In genomic region chr17:45398800-45399199, GRCh38 we compare ENCODE assay signal across 22 cellular contexts. TPM values are rescaled to one million over a fixed set of nuclear protein-coding genes. Genes with fewer than 3 reads are reported as not detected.
DNase-seq lines count a peak whose midpoint lies in the region; ATAC-seq, FAIRE-seq and TF ChIP-seq lines count a peak whose summit lies in the region.
"Had no signal": no experiment of that assay in that cellular context is flagged by ENCODE, and none has a peak within 500 bp of the region (broad histone marks: within the 10 kb centered on the region; RNA-seq: fewer than 3 reads in every experiment).

No MANE protein-coding gene starts in this region.

- no peaks in the 10 kb centered on the region for H3K9me3 Mint-ChIP-seq in central memory CD8-positive, alpha-beta T cell
- H3K9me3 Mint-ChIP-seq: activated T-cell treated with anti-CD3 and anti-CD28 coated beads, Interleukin-2, amount 50 U/mL, for 72 hours; T-helper 1 cell treated with Interleukin-12 subunit alpha and Interleukin-12 subunit beta and Interleukin-4 antibody, amounts not matched to agents 30 μg/mL and 1 μg/mL, for 36 hours had no signal

- H3K79me1 ChIP-seq in mesendoderm (ENCODE audit: low read length) = no peaks in the 10 kb centered on the region
- H3K79me1 ChIP-seq in trophoblast cell (ENCODE audit: low read length) = no peaks in the 10 kb centered on the region

- no peak for TF ChIP-seq CTCF in GM13977 (IDR thresholded peaks at IDR 0.05; ENCODE audit: extremely low read depth, insufficient read depth, missing control alignments)

- H3K18ac ChIP-seq in mesendoderm (ENCODE audit: low read length) (no peak overlapping the region), trophoblast cell (ENCODE audit: low read length) (no peak overlapping the region)

- no peak overlapping the region for H3K56ac ChIP-seq in mesendoderm (ENCODE audit: low read length)

- H4K5ac ChIP-seq in mesendoderm (ENCODE audit: low read length) = no peak overlapping the region

- H2BK5ac ChIP-seq in mesendoderm (ENCODE audit: low read length) (no peak overlapping the region), trophoblast cell (ENCODE audit: low read depth, low read length, poor library complexity) (no peak overlapping the region)

- H4K8ac ChIP-seq in mesendoderm (ENCODE audit: low read depth, low read length) (no peak overlapping the region), trophoblast cell (ENCODE audit: low read depth, low read length) (no peak overlapping the region)

- H3K79me2 ChIP-seq in mesendoderm (ENCODE audit: control insufficient read depth, insufficient read depth, low read length) (no peaks in the 10 kb centered on the region), trophoblast cell (ENCODE audit: control insufficient read depth, insufficient read depth, low read length, poor library complexity) (no peaks in the 10 kb centered on the region)

- no peak overlapping the region for H3K4ac ChIP-seq in mesendoderm (ENCODE audit: low read depth, low read length)
- no peak overlapping the region for H3K4ac ChIP-seq in trophoblast cell (ENCODE audit: low read depth, low read length)

- H3K36me3 ChIP-seq in mesendoderm (ENCODE audit: control insufficient read depth, insufficient read depth, low read length) (peaks cover 1% of the 10 kb centered on the region), trophoblast cell (ENCODE audit: control insufficient read depth in 1 of 2, insufficient read depth in 2 of 2, low read length in 2 of 2) (peaks cover 10 to 17% of the 10 kb centered on the region in 2 experiments)
- H3K36me3 ChIP-seq: right lobe of liver, SJCRH30 had no signal

- peak overlapping the region; percentile 13 for H3K27ac Mint-ChIP-seq in central memory CD8-positive, alpha-beta T cell (ENCODE audit: low read depth)
- H3K27ac Mint-ChIP-seq: activated T-cell treated with anti-CD3 and anti-CD28 coated beads, Interleukin-2, amount 50 U/mL, for 72 hours; T-helper 1 cell treated with Interleukin-12 subunit alpha and Interleukin-12 subunit beta and Interleukin-4 antibody, amounts not matched to agents 30 μg/mL and 1 μg/mL, for 36 hours had no signal

- H3K27ac ChIP-seq in mesendoderm (ENCODE audit: low read depth, low read length) (no peak overlapping the region), trophoblast cell (ENCODE audit: low read depth, low read length) (no peak overlapping the region)
- H3K27ac ChIP-seq: esophagus muscularis mucosa, right lobe of liver, SJCRH30, transverse colon had no signal

- DNase-seq in GM13977 (ENCODE audit: low spot score) = peak; percentile 17
- no peak for DNase-seq in HTR-8/SVneo (ENCODE audit: insufficient read length, low spot score)
- no peak for DNase-seq in central memory CD8-positive, alpha-beta T cell (ENCODE audit: low spot score in 2 of 2)
- DNase-seq in mesendoderm = peak; percentile 45
- no peak for DNase-seq in activated CD4-positive, CD25-positive, alpha-beta regulatory T cell treated with anti-CD3 and anti-CD28 coated beads, Interleukin-2, amount 50 U/mL, for 72 hours
- no peak for DNase-seq in NCI-H1048 (lab: John Stamatoyannopoulos, UW)
- DNase-seq in trophoblast cell = no peak
- DNase-seq: activated T-cell treated with anti-CD3 and anti-CD28 coated beads, Interleukin-2, amount 50 U/mL, for 72 hours; caudate nucleus; effector CD8-positive, alpha-beta T cell; NCI-H1436; NCI-H2171; NCI-H526 treated with DMSO at 0.1 percent for 48 hours; OCI-M1; right lobe of liver; SJCRH30; stimulated activated naive CD4-positive, alpha-beta T cell; transverse colon had no signal

- H3K9me3 ChIP-seq in trophoblast cell (ENCODE audit: insufficient read depth, low read depth, low read length) = peaks cover 2% of the 10 kb centered on the region
- H3K9me3 ChIP-seq: esophagus muscularis mucosa, right lobe of liver, SJCRH30, transverse colon had no signal

- peaks cover 41% of the 10 kb centered on the region for H3K36me3 Mint-ChIP-seq in central memory CD8-positive, alpha-beta T cell (ENCODE audit: insufficient read depth)

- H3K4me2 ChIP-seq in mesendoderm (ENCODE audit: low read length) (no peak overlapping the region), trophoblast cell (ENCODE audit: low read length) (no peak overlapping the region)

- H3K27me3 ChIP-seq in mesendoderm (ENCODE audit: insufficient read depth, low read length, poor library complexity) = no peaks in the 10 kb centered on the region
- H3K27me3 ChIP-seq in trophoblast cell (ENCODE audit: insufficient read depth, low read length) = no peaks in the 10 kb centered on the region
- H3K27me3 ChIP-seq: right lobe of liver, SJCRH30, transverse colon had no signal

- no peak overlapping the region for H3K14ac ChIP-seq in trophoblast cell (ENCODE audit: low read length)

- H2BK12ac ChIP-seq in trophoblast cell (ENCODE audit: low read length) = no peak overlapping the region

- H2BK120ac ChIP-seq in mesendoderm (ENCODE audit: low read depth, low read length) (no peak overlapping the region), trophoblast cell (ENCODE audit: insufficient read depth, low read length, poor library complexity) (no peak overlapping the region)

- H3K23ac ChIP-seq in mesendoderm (ENCODE audit: low read length) (no peak overlapping the region), trophoblast cell (ENCODE audit: low read length) (no peak overlapping the region)

- H4K12ac ChIP-seq in trophoblast cell (ENCODE audit: low read depth, low read length) = no peak overlapping the region

- H3K4me1 ChIP-seq in mesendoderm (ENCODE audit: control insufficient read depth, low read depth, low read length) (peaks cover 3% of the 10 kb centered on the region), trophoblast cell (ENCODE audit: control insufficient read depth in 1 of 2, insufficient read depth in 2 of 2, low read length in 2 of 2) (no peaks in the 10 kb centered on the region)

- ATAC-seq in central memory CD8-positive, alpha-beta T cell (replicated peaks; ENCODE audit: extremely low read depth, poor library complexity, severe bottlenecking) = no peak
- ATAC-seq: activated T-cell treated with anti-CD3 and anti-CD28 coated beads, Interleukin-2, amount 50 U/mL, for 72 hours; left lobe of liver; right lobe of liver had no signal

- no peaks in the 10 kb centered on the region for H3K4me1 Mint-ChIP-seq in central memory CD8-positive, alpha-beta T cell

- no CpG with 5 or more reads among the region's 5 CpGs for WGBS in mesendoderm (ENCODE audit: extremely low coverage, insufficient coverage, low lambda C conversion rate)
- no CpG with 5 or more reads among the region's 5 CpGs for WGBS in trophoblast cell (ENCODE audit: extremely low coverage, insufficient coverage, insufficient read length)

- H2AFZ ChIP-seq in trophoblast cell (ENCODE audit: insufficient read depth, low read length, poor library complexity) = no peak overlapping the region

- in situ Hi-C loops in GM13977 (cut with MboI; ENCODE audit: low pct_unique_long_range_greater_than_20kb, low sequenced_read_pairs, unreplicated experiment) = no loop called here

- no peak overlapping the region for H4K91ac ChIP-seq in trophoblast cell (ENCODE audit: low read depth, low read length)

- no peaks in the 10 kb centered on the region for H3K27me3 Mint-ChIP-seq in central memory CD8-positive, alpha-beta T cell

- H3K9ac ChIP-seq in mesendoderm (ENCODE audit: low read length) = no peak overlapping the region
- H3K9ac ChIP-seq in trophoblast cell (ENCODE audit: low read length) = no peak overlapping the region

- no peak overlapping the region for H2BK15ac ChIP-seq in mesendoderm (replicated peaks; ENCODE audit: low read depth)

- H2AK5ac ChIP-seq in mesendoderm (ENCODE audit: low read length) = no peak overlapping the region
- no peak overlapping the region for H2AK5ac ChIP-seq in trophoblast cell (ENCODE audit: low read length)

- FAIRE-seq in HTR-8/SVneo (lab: Jason Lieb, UNC) = peak; percentile 84
- FAIRE-seq: D721Med had no signal

- no peak overlapping the region for H3K4me3 ChIP-seq in mesendoderm (ENCODE audit: low read length)
- H3K4me3 ChIP-seq in trophoblast cell (ENCODE audit: low read depth, low read length) = no peak overlapping the region
- H3K4me3 ChIP-seq: esophagus muscularis mucosa, right lobe of liver, SJCRH30, transverse colon had no signal

- no peak overlapping the region for H3K4me3 Mint-ChIP-seq in central memory CD8-positive, alpha-beta T cell
- H3K4me3 Mint-ChIP-seq: activated T-cell treated with anti-CD3 and anti-CD28 coated beads, Interleukin-2, amount 50 U/mL, for 72 hours; T-helper 1 cell treated with Interleukin-12 subunit alpha and Interleukin-12 subunit beta and Interleukin-4 antibody, amounts not matched to agents 30 μg/mL and 1 μg/mL, for 36 hours had no signal

RNA-seq across cellular contexts. Expression of gene ARHGAP27, which starts 33.9 kb away (rescaled TPM):
- 3.5 TPM for polyA plus RNA-seq in mesendoderm (2013, experiment 1 of 2)
- polyA plus RNA-seq in mesendoderm (2013, experiment 2 of 2) = 3.7 TPM
- 12.2 and 13.9 TPM in 2 replicates for polyA plus RNA-seq in trophoblast cell (2013)

Comparison
In these comparisons a context has a peak if more than half of its experiments do, and no peak if none do; other contexts are left out.
1. DNase-seq: peak in GM13977 (single experiment) and mesendoderm (single experiment); none in HTR-8/SVneo (single experiment), central memory CD8-positive, alpha-beta T cell (0 of 2), activated CD4-positive, CD25-positive, alpha-beta regulatory T cell treated with anti-CD3 and anti-CD28 coated beads, Interleukin-2, amount 50 U/mL, for 72 hours (single experiment), NCI-H1048 (single experiment) and trophoblast cell (0 of 2).